Comparison of ENCODE assay signal across 10 cellular contexts in the genomic region with DNA sequence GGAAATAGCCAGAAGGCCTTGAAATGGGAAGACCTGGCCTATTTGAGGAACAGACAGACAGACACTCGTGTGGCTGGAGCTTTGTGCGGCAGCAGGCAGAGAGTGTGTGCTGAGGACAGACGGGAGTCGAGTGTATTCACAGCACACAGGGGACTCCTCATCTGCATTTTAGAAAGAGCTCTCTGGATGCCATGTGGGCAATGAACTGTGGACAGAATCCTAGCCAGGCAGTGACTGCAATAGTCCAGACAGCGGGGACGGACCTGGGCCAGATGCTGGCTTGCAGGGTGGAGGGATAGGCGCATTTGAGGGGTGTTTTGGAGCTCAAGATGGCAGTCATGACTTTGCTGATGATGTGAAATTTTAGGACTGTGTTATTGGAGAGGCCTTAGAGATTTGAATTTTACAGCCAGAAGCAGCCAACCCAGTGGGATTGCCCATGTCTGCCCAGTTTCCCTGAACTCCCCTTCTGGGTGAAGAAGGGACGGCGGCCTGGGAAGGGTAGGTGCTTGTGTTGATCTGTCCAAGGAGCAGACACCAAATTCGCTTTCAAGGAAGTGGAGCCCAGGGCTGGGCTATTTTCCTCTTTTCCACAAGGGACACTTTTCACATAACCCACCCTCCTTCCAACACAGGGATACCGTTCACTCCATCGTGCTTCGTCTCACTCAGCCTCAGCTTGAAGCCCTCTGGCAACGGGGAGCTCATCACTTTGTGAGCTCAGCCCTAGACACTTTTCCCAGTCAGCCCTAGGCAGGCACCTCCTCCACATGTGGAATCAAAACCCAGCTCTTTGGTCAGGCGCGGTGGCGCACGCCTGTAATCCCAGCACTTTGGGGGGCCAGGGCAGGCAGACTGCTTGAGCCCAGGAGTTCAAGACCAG. TPM values are rescaled to one million over a fixed set of nuclear protein-coding genes. Genes with fewer than 3 reads are reported as not detected.
DNase-seq lines count a peak whose midpoint lies in the region; ATAC-seq, FAIRE-seq and TF ChIP-seq lines count a peak whose summit lies in the region.
"Had no signal": no experiment of that assay in that cellular context is flagged by ENCODE, and none has a peak within 500 bp of the region (broad histone marks: within the 10 kb centered on the region; RNA-seq: fewer than 3 reads in every experiment).

No MANE protein-coding gene starts in this region.

- DNase-seq in right atrium auricular region (ENCODE audit: low spot score) (no peak), left cardiac atrium (no peak), GM12878 (ENCODE audit: low read depth, low spot score) (no peak), lung (ENCODE audit: low spot score) (no peak), vagina (ENCODE audit: extremely low spot score in 2 of 2) (no peak)

- H3K4me2 ChIP-seq in GM12878 (ENCODE audit: control insufficient read depth, insufficient read depth), result 0 out of 2 replicates have a peak overlapping the region, but pooled peaks have one; percentile 75
- H3K4me2 ChIP-seq: KMS-11 had no signal

- H3K4me1 ChIP-seq in right atrium auricular region, result peaks cover 0 to 22% of the 10 kb centered on the region in 2 donors
- H3K4me1 ChIP-seq in GM12878 (ENCODE audit: control insufficient read depth, insufficient read depth, low read length), result no peaks in the 10 kb centered on the region; the same call in 1 of the 2 replicates
- H3K4me1 ChIP-seq in lung (ENCODE audit: control insufficient read depth in 2 of 2, insufficient read depth in 2 of 2, low read length in 2 of 2), result peaks cover 0 to 6% of the 10 kb centered on the region in 2 donors
- H3K4me1 ChIP-seq in vagina, result peaks cover 23% of the 10 kb centered on the region

- TF ChIP-seq CTCF in right atrium auricular region (IDR thresholded peaks at IDR 0.05) (no peak), GM12878 (IDR thresholded peaks at IDR 0.05 in 2 of 3, conservative IDR thresholded peaks at IDR 0.05 in 1 of 3; ENCODE audit: control insufficient read depth in 2 of 3, extremely low read depth in 1 of 3, insufficient read depth in 1 of 3, low read depth in 3 of 3, low read length in 3 of 3) (no peak), lung (IDR thresholded peaks at IDR 0.05; ENCODE audit: control extremely low read depth, extremely low read depth) (no peak), vagina (IDR thresholded peaks at IDR 0.05) (no peak)

- ATAC-seq in left cardiac atrium (no peak), GM12878 (no peak), lung (ENCODE audit: insufficient read depth, low FRiP score) (no peak), GM18907 (IDR thresholded peaks at IDR 0.05; ENCODE audit: unreplicated experiment) (no peak), HG03571 (IDR thresholded peaks at IDR 0.05; ENCODE audit: unreplicated experiment) (no peak), GM18858 (IDR thresholded peaks at IDR 0.05; ENCODE audit: unreplicated experiment) (no peak)

- SMC1A ChIA-PET in GM12878 (lab: Charles Lee; ENCODE audit: uncharacterized antibody, unreplicated experiment), result interaction anchor here (0.7 to 2.3 kb wide), 6 partner anchors 18 to 182 kb away, joined by 3 to 7 read pairs (median 3); no protein-coding TSS in a partner anchor

- in situ Hi-C loops in GM12878 (cut with MboI), result no loop called here

- H3K4me3 ChIP-seq in right atrium auricular region (no peak overlapping the region), GM12878 (no peak overlapping the region), lung (no peak overlapping the region), vagina (no peak overlapping the region)

- TF ChIP-seq POLR2A in GM12878 (IDR thresholded peaks at IDR 0.05; ENCODE audit: low read depth, low read length), result no peak
- TF ChIP-seq POLR2A in vagina (IDR thresholded peaks at IDR 0.05), result no peak

- no peaks in the 10 kb centered on the region for H4K20me1 ChIP-seq in GM12878 (ENCODE audit: control insufficient read depth, insufficient read depth)

- no peak overlapping the region for H2AFZ ChIP-seq in GM12878 (ENCODE audit: control insufficient read depth, low read depth, low read length)

- H3K9ac ChIP-seq in GM12878 (ENCODE audit: control insufficient read depth, insufficient read depth, low read length), result no peak overlapping the region
- H3K9ac ChIP-seq: KMS-11 had no signal

- no peaks in the 10 kb centered on the region for H3K27me3 ChIP-seq in right atrium auricular region
- no peaks in the 10 kb centered on the region for H3K27me3 ChIP-seq in GM12878 (replicated peaks in 1 of 2; ENCODE audit: control insufficient read depth in 2 of 2, insufficient read depth in 2 of 2, low read length in 1 of 2)
- H3K27me3 ChIP-seq in lung (ENCODE audit: control insufficient read depth, insufficient read depth), result no peaks in the 10 kb centered on the region
- no peaks in the 10 kb centered on the region for H3K27me3 ChIP-seq in vagina

- CTCF ChIA-PET in GM12878 (lab: Yijun Ruan, JAX), result interaction anchor here (0.8 to 2.1 kb wide), 5 partner anchors 10 to 159 kb away, joined by 3 to 6 read pairs (median 4); no protein-coding TSS in a partner anchor

- peak overlapping the region; percentile 76 to 79 for H3K27ac ChIP-seq in right atrium auricular region
- no peak overlapping the region for H3K27ac ChIP-seq in GM12878 (ENCODE audit: control insufficient read depth, insufficient read depth)
- peak overlapping the region; percentile 52 to 69 for H3K27ac ChIP-seq in lung (ENCODE audit: low read depth in 1 of 2, low read length in 1 of 2)
- peak overlapping the region; percentile 70 for H3K27ac ChIP-seq in vagina
- H3K27ac ChIP-seq: KMS-11 had no signal

- BruUV-seq in GM12878 (replicated peaks; lab: Mats Ljungman, UMichigan), result no TSS peak

- TF ChIP-seq EP300 in GM12878 (IDR thresholded peaks at IDR 0.05; ENCODE audit: borderline replicate concordance in 1 of 2, control insufficient read depth in 1 of 2, low read depth in 2 of 2, low read length in 2 of 2), result no peak

- no peak for FAIRE-seq in GM12878 (lab: Jason Lieb, UNC)

- POLR2A ChIA-PET in GM12878 (lab: Charles Lee), result interaction anchor here (0.5 to 1.1 kb wide), 2 partner anchors 70 to 107 kb away, joined by 3 to 6 read pairs; no protein-coding TSS in a partner anchor

- H3K9me3 ChIP-seq in right atrium auricular region (no peaks in the 10 kb centered on the region), GM12878 (replicated peaks; ENCODE audit: control insufficient read depth, insufficient read depth, low read length) (no peaks in the 10 kb centered on the region), lung (ENCODE audit: control insufficient read depth in 2 of 2, insufficient read depth in 1 of 2, low read length in 1 of 2) (no peaks in the 10 kb centered on the region), vagina (no peaks in the 10 kb centered on the region)

- H3K79me2 ChIP-seq in GM12878 (ENCODE audit: control insufficient read depth, insufficient read depth, low read length), result no peaks in the 10 kb centered on the region

- intact Hi-C loops in left cardiac atrium (cut with DNase I), result no loop called here
- intact Hi-C loops in GM12878 (cut with micrococcal nuclease; ENCODE audit: unreplicated experiment), result loop anchor here (10.0 kb wide), 1 partner anchor 296 kb away; no protein-coding TSS in a partner anchor
- intact Hi-C loops in vagina (cut with DNase I), result no loop called here

- WGBS in GM12878 (ENCODE audit: insufficient coverage, insufficient replicate concordance, low lambda C conversion rate, missing lambda C conversion rate), result 96% methylated on average over 18 of the region's 18 CpGs
- 84 to 87% methylated on average over 18 of the region's 18 CpGs for WGBS in lung, 2 donors

- H3K36me3 ChIP-seq in right atrium auricular region (no peaks in the 10 kb centered on the region), GM12878 (ENCODE audit: control insufficient read depth in 2 of 2, insufficient read depth in 2 of 2, low read length in 1 of 2) (no peaks in the 10 kb centered on the region), lung (ENCODE audit: control insufficient read depth in 2 of 2, insufficient read depth in 2 of 2, low read length in 2 of 2) (no peaks in the 10 kb centered on the region), vagina (no peaks in the 10 kb centered on the region)

- no peak for TF ChIP-seq RAD21 in GM12878 (IDR thresholded peaks at IDR 0.05; ENCODE audit: insufficient read depth, low read depth, low read length)

- RAD21 ChIA-PET in GM12878 (lab: Charles Lee; ENCODE audit: unreplicated experiment), result interaction anchor here (1.2 to 2.2 kb wide), 4 partner anchors 74 to 425 kb away, joined by 3 to 7 read pairs (median 4); no protein-coding TSS in a partner anchor

RNA-seq across cellular contexts. Expression of a gene that starts 43.8 kb away (rescaled TPM):
- total RNA-seq in right atrium auricular region, result 1 to 10 TPM in 1 of 2 donors, under 1 TPM in 1; 0.33 to 1.2 TPM
- total RNA-seq in left cardiac atrium, result 1 to 10 TPM in 1 of 2 donors, under 1 TPM in 1; 0.84 to 1.4 TPM
- total RNA-seq in GM12878 (2013; cell fraction: nucleolus; rRNA removed), result 6.5 and 6.7 TPM in 2 replicates
- total RNA-seq in GM12878 (2014; rRNA removed), result 12.8 and 13.7 TPM in 2 replicates
- 14.6 and 16.4 TPM in 2 replicates for total RNA-seq in GM12878 (2014; rRNA removed; fragmentation: Illumina TruSeq; extraction: Trizol)
- 24.8 TPM in 2 replicates for total RNA-seq in GM12878 (2021)
- 7.6 TPM for polyA plus RNA-seq in GM12878 (2011; ENCODE audit: low read depth)
- 13.6 and 18.2 TPM in 2 replicates for polyA plus RNA-seq in GM12878 (2011; rRNA removed)
- polyA plus RNA-seq in GM12878 (2011; cell fraction: cytosol; rRNA removed), result 12.2 and 12.9 TPM in 2 replicates
- 8.2 and 13.0 TPM in 2 replicates for polyA plus RNA-seq in GM12878 (2011; cell fraction: nucleus; rRNA removed)
- polyA plus RNA-seq in GM12878 (2012), result 7.7 and 8.2 TPM in 2 replicates
- polyA plus RNA-seq in GM12878 (2014; fragmentation: Illumina TruSeq; extraction: Trizol), result 18.8 and 21.4 TPM in 2 replicates
- 1 to 10 TPM; 5.9 TPM for polyA plus RNA-seq in GM12878 (2014; fragmentation: Nextera tagmentation; extraction: Ambion mirVana)
- 15.1 and 15.2 TPM in 2 replicates for polyA plus RNA-seq in GM12878 (2014; rRNA removed)
- polyA plus RNA-seq in GM12878 (2016; fragmentation: Nextera tagmentation; extraction: Ambion mirVana), result 10 to 100 TPM; 31.4 to 31.5 TPM
- polyA minus RNA-seq in GM12878 (2011; rRNA and poly(A)+ RNA removed), result 10.4 and 11.1 TPM in 2 replicates
- 7.6 and 9.8 TPM in 2 replicates for polyA minus RNA-seq in GM12878 (2011; cell fraction: cytosol; rRNA and poly(A)+ RNA removed)
- 2.8 and 7.1 TPM in 2 replicates for polyA minus RNA-seq in GM12878 (2011; cell fraction: nucleus; rRNA and poly(A)+ RNA removed)
- total RNA-seq in lung, result 1 to 10 TPM; 1.6 to 3.4 TPM
- 1 to 10 TPM; 1.3 to 1.6 TPM for polyA plus RNA-seq in lung
- 1.7 TPM for total RNA-seq in vagina

RNA-seq across cellular contexts. Expression of a gene that starts 50.9 kb away (rescaled TPM):
- total RNA-seq in right atrium auricular region (not detected), left cardiac atrium (not detected), GM12878 (2014; rRNA removed) (8.2 and 19.4 TPM in 2 replicates), GM12878 (2014; rRNA removed; fragmentation: Illumina TruSeq; extraction: Trizol) (2.7 and 3.4 TPM in 2 replicates), GM12878 (2021) (9.6 and 11.2 TPM in 2 replicates), lung (under 1 TPM in 1 of 2 donors, not detected in 1; 0.15 TPM), vagina (not detected)
- 1.1 and 3.7 TPM in 2 replicates for total RNA-seq in GM12878 (2013; cell fraction: nucleolus; rRNA removed)
- polyA plus RNA-seq in GM12878 (2011; ENCODE audit: low read depth), result 4.2 TPM
- polyA plus RNA-seq in GM12878 (2011; rRNA removed) (3.4 and 3.7 TPM in 2 replicates), GM12878 (2014; fragmentation: Illumina TruSeq; extraction: Trizol) (1.1 and 2.8 TPM in 2 replicates), GM12878 (2014; fragmentation: Nextera tagmentation; extraction: Ambion mirVana) (1 to 10 TPM in 1 of 2 experiments, under 1 TPM in 1; 0.90 to 3.3 TPM), GM12878 (2014; rRNA removed) (14.3 and 15.2 TPM in 2 replicates), GM12878 (2016; fragmentation: Nextera tagmentation; extraction: Ambion mirVana) (10 to 100 TPM; 14.7 to 18.6 TPM), lung (under 1 TPM; 0.08 to 0.49 TPM)
- polyA plus RNA-seq in GM12878 (2011; cell fraction: cytosol; rRNA removed), result 3.6 TPM in 2 replicates
- polyA plus RNA-seq in GM12878 (2011; cell fraction: nucleus; rRNA removed), result 2.7 and 3.7 TPM in 2 replicates
- 5.2 and 6.4 TPM in 2 replicates for polyA plus RNA-seq in GM12878 (2012)
- 1.0 and 2.1 TPM in 2 replicates for polyA minus RNA-seq in GM12878 (2011; rRNA and poly(A)+ RNA removed)
- 3.0 TPM in 1 of 2 replicates, not detected in the other for polyA minus RNA-seq in GM12878 (2011; cell fraction: cytosol; rRNA and poly(A)+ RNA removed)
- polyA minus RNA-seq in GM12878 (2011; cell fraction: nucleus; rRNA and poly(A)+ RNA removed), result 1.1 and 1.6 TPM in 2 replicates
- polyA plus RNA-seq: neural cell had no signal
